ENCODE assay signal across 21 cellular contexts in the genomic region with DNA sequence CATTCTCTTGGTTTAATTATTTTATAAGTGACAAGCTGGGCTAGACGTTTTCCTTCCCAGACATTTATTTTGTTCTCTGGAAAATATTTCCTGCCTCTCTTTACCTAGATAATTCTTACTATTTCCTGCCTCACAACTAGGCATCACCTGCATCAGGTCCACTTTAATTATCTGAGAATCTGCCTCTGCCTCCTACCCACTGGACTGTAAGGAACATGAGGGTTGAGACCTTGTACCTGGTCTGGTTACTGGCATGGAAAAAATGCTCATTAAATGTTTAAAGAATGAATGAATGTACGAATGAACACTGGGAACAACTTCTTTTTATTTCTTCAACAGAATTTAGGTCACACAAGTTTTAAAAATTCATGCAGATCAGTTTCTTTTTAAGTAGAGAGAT. TPM values are rescaled to one million over a fixed set of nuclear protein-coding genes. Genes with fewer than 3 reads are reported as not detected.
DNase-seq lines count a peak whose midpoint lies in the region; ATAC-seq, FAIRE-seq and TF ChIP-seq lines count a peak whose summit lies in the region.
"Had no signal": no experiment of that assay in that cellular context is flagged by ENCODE, and none has a peak within 500 bp of the region (broad histone marks: within the 10 kb centered on the region; RNA-seq: fewer than 3 reads in every experiment).

No MANE protein-coding gene starts in this region.

- BruUV-seq in endothelial cell of umbilical vein (replicated peaks; lab: Mats Ljungman, UMichigan): no TSS peak

- intact Hi-C loops in endothelial cell of umbilical vein (cut with micrococcal nuclease): no loop called here

- no peak for TF ChIP-seq POLR2A in endothelial cell of umbilical vein (IDR thresholded peaks at IDR 0.05; ENCODE audit: low read depth, low read length)
- no peak for TF ChIP-seq POLR2A in H54 (IDR thresholded peaks at IDR 0.05; ENCODE audit: low read depth, low read length)

- peaks cover 13 to 21% of the 10 kb centered on the region in 2 experiments for H3K4me1 ChIP-seq in SK-N-SH (ENCODE audit: control insufficient read depth in 1 of 2, insufficient read depth in 2 of 2, low read depth in 1 of 2, low read length in 1 of 2)
- peaks cover 43% of the 10 kb centered on the region for H3K4me1 ChIP-seq in endothelial cell of umbilical vein (ENCODE audit: control insufficient read depth, extremely low read depth, insufficient read depth, low read length)

- H3K79me2 ChIP-seq in SK-N-SH (ENCODE audit: insufficient read depth) (no peaks in the 10 kb centered on the region), endothelial cell of umbilical vein (ENCODE audit: control insufficient read depth, insufficient read depth, low read length) (no peaks in the 10 kb centered on the region), neural cell (replicated peaks; ENCODE audit: insufficient read depth, low read length) (no peaks in the 10 kb centered on the region)

- H3F3A ChIP-seq in SK-N-SH (replicated peaks; ENCODE audit: insufficient read depth) (peaks cover 16% of the 10 kb centered on the region), neural cell (ENCODE audit: insufficient read depth, low read length, poor library complexity, severe bottlenecking) (no peaks in the 10 kb centered on the region)

- 0 out of 2 replicates have a peak overlapping the region, but pooled peaks have one; percentile 39 for H3K4me2 ChIP-seq in SK-N-SH
- H3K4me2 ChIP-seq in endothelial cell of umbilical vein (ENCODE audit: insufficient read depth, low read length): peak overlapping the region; percentile 76
- H3K4me2 ChIP-seq in neural cell (ENCODE audit: low read length): no peak overlapping the region
- H3K4me2 ChIP-seq: GM23338 had no signal

- no peak for ATAC-seq in SK-N-SH treated with all-trans-retinoic acid at 6 μM for 48 hours
- ATAC-seq in stimulated activated naive CD8-positive, alpha-beta T cell treated with anti-CD3 and anti-CD28 coated beads, Interleukin-15, Interleukin-2, amounts not matched to agents 100 U/mL and 50 U/mL, for 24 hours: no peak
- ATAC-seq: CD8-positive, alpha-beta T cell; GM23338; Right ventricle myocardium inferior had no signal

- H3K9me1 ChIP-seq in endothelial cell of umbilical vein (replicated peaks; ENCODE audit: control insufficient read depth, extremely low read depth, insufficient read depth, low read length): no peaks in the 10 kb centered on the region

- no peaks in the 10 kb centered on the region for H4K20me1 ChIP-seq in SK-N-SH (ENCODE audit: insufficient read depth)
- H4K20me1 ChIP-seq in endothelial cell of umbilical vein (replicated peaks; ENCODE audit: control insufficient read depth, extremely low read depth, insufficient read depth, low read length): no peaks in the 10 kb centered on the region
- H4K20me1 ChIP-seq in neural cell (ENCODE audit: insufficient read depth): no peaks in the 10 kb centered on the region

- TF ChIP-seq CTCF in SK-N-SH (IDR thresholded peaks at IDR 0.05) (no peak), endothelial cell of umbilical vein (IDR thresholded peaks at IDR 0.05; ENCODE audit: extremely low read depth in 1 of 2, insufficient read depth in 1 of 2, low read depth in 1 of 2, low read length in 2 of 2) (no peak), neural cell (IDR thresholded peaks at IDR 0.05; ENCODE audit: poor library complexity, severe bottlenecking) (no peak)

- H3K9me3 ChIP-seq in SK-N-SH (no peaks in the 10 kb centered on the region), endothelial cell of umbilical vein (replicated peaks; ENCODE audit: control insufficient read depth, insufficient read depth, low read length) (no peaks in the 10 kb centered on the region), neural cell (ENCODE audit: low read length) (no peaks in the 10 kb centered on the region)

- H3K36me3 ChIP-seq in SK-N-SH (replicated peaks in 1 of 2; ENCODE audit: control insufficient read depth in 1 of 2, insufficient read depth in 2 of 2, low read length in 1 of 2): no peaks in the 10 kb centered on the region
- no peaks in the 10 kb centered on the region for H3K36me3 ChIP-seq in endothelial cell of umbilical vein (ENCODE audit: control insufficient read depth in 2 of 2, extremely low read depth in 1 of 2, insufficient read depth in 2 of 2, low read length in 2 of 2)
- H3K36me3 ChIP-seq in neural cell (ENCODE audit: insufficient read depth, low read length): no peaks in the 10 kb centered on the region

- POLR2A ChIA-PET in SK-N-SH (lab: Yijun Ruan, JAX) (no interaction called here), endothelial cell of umbilical vein (lab: Charles Lee) (no interaction called here)

- 44% methylated on average over 2 of the region's 2 CpGs for WGBS in SK-N-SH (ENCODE audit: low lambda C conversion rate)

- TF ChIP-seq EP300 in SK-N-SH (IDR thresholded peaks at IDR 0.05; ENCODE audit: borderline replicate concordance in 1 of 2, low read depth in 1 of 2, low read length in 1 of 2) (no peak), neural cell (conservative IDR thresholded peaks at IDR 0.05; ENCODE audit: poor library complexity, severe bottlenecking) (no peak)

- no peak for TF ChIP-seq RAD21 in SK-N-SH (IDR thresholded peaks at IDR 0.05; ENCODE audit: low read length)
- no peak for TF ChIP-seq RAD21 in neural cell (conservative IDR thresholded peaks at IDR 0.05)

- H3K27me3 ChIP-seq in SK-N-SH (ENCODE audit: insufficient read depth) (no peaks in the 10 kb centered on the region), endothelial cell of umbilical vein (ENCODE audit: control insufficient read depth in 2 of 2, insufficient read depth in 2 of 2, low read length in 2 of 2) (no peaks in the 10 kb centered on the region), neural cell (ENCODE audit: insufficient read depth, low read depth, low read length) (no peaks in the 10 kb centered on the region)

- H3K4me3 ChIP-seq in SK-N-SH (ENCODE audit: low read depth in 2 of 2, low read length in 1 of 2): no peak overlapping the region
- no peak overlapping the region for H3K4me3 ChIP-seq in endothelial cell of umbilical vein (replicated peaks in 1 of 3; ENCODE audit: insufficient read depth in 1 of 3, low read depth in 1 of 3, low read length in 3 of 3)
- H3K4me3 ChIP-seq in neural cell (ENCODE audit: low read length): no peak overlapping the region
- H3K4me3 ChIP-seq: GM23338 had no signal

- DNase-seq in SK-N-SH (no peak), endothelial cell of umbilical vein (ENCODE audit: low read depth, low spot score) (peak; percentile 18), caudate nucleus (lab: John Stamatoyannopoulos, UW) (no peak), NCI-H1436 (lab: John Stamatoyannopoulos, UW) (no peak), H54 (ENCODE audit: insufficient read length, low spot score) (no peak)
- no peak for DNase-seq in stimulated activated naive CD8-positive, alpha-beta T cell treated with anti-CD3 and anti-CD28 coated beads, Interleukin-15, Interleukin-2, amounts not matched to agents 100 U/mL and 50 U/mL, for 24 hours
- DNase-seq: C1 segment of cervical spinal cord; Calu3; CD8-positive, alpha-beta T cell; GDM1; KG1; NCI-H146; NK-92 treated with Interleukin-12 subunit alpha and Interleukin-12 subunit beta, amount 100 ng/mL, for 24 hours had no signal

- dilution Hi-C loops in endothelial cell of umbilical vein (cut with MboI; ENCODE audit: extremely low pct_ligation_motif_present, low sequenced_read_pairs): no loop called here

- FAIRE-seq in endothelial cell of umbilical vein (lab: Jason Lieb, UNC) (no peak), H54 (lab: Jason Lieb, UNC) (no peak)
- FAIRE-seq: GM18507 had no signal

- H2AFZ ChIP-seq in SK-N-SH (ENCODE audit: low read depth) (no peak overlapping the region), endothelial cell of umbilical vein (ENCODE audit: low read depth, low read length) (no peak overlapping the region), neural cell (ENCODE audit: low read depth, low read length) (no peak overlapping the region)
- H2AFZ ChIP-seq: GM23338 had no signal

- CTCF ChIA-PET in SK-N-SH (lab: Yijun Ruan, JAX) (interaction anchor here (0.6 to 1.5 kb wide), 3 partner anchors 17 to 112 kb away, joined by 3 to 4 read pairs (median 3); no protein-coding TSS in a partner anchor), endothelial cell of umbilical vein (lab: Charles Lee) (interaction anchor here (0.8 to 2.8 kb wide), 6 partner anchors 11 to 117 kb away, joined by 3 to 19 read pairs (median 4); no protein-coding TSS in a partner anchor)

- peak overlapping the region; percentile 18 to 47; a peak in 3 of 4 replicates for H3K27ac ChIP-seq in SK-N-SH (ENCODE audit: low read depth in 2 of 2, low read length in 1 of 2)
- peak overlapping the region; percentile 59 for H3K27ac ChIP-seq in endothelial cell of umbilical vein (ENCODE audit: insufficient read depth, low read depth, low read length)
- H3K27ac ChIP-seq in neural cell (ENCODE audit: low read length): peak overlapping the region; percentile 53
- H3K27ac ChIP-seq in caudate nucleus (ENCODE audit: low read depth, low read length): no peak overlapping the region
- H3K27ac ChIP-seq: 22Rv1 had no signal

- H3K9me2 ChIP-seq in SK-N-SH (no peaks in the 10 kb centered on the region), neural cell (ENCODE audit: insufficient read depth, low read length) (no peaks in the 10 kb centered on the region)

- H3K9ac ChIP-seq in SK-N-SH: no peak overlapping the region
- peak overlapping the region; percentile 53 for H3K9ac ChIP-seq in endothelial cell of umbilical vein (replicated peaks; ENCODE audit: extremely low read depth, insufficient read depth, low read length)
- H3K9ac ChIP-seq in neural cell (ENCODE audit: low read length): no peak overlapping the region

TF ChIP-seq in SK-N-SH treated with all-trans-retinoic acid at 6 μM for 48 hours, 23 proteins besides CTCF, POLR2A, EP300 and RAD21:
- TF ChIP-seq ISL1 (CRISPR knock-in tag; IDR thresholded peaks at IDR 0.05): no peak

TF ChIP-seq in endothelial cell of umbilical vein, 7 proteins besides CTCF, POLR2A, EP300 and RAD21 (continues in another document):
- no peak for TF ChIP-seq JUN (IDR thresholded peaks at IDR 0.05; ENCODE audit: borderline replicate concordance, insufficient read depth, insufficient read length, low read depth)

TF ChIP-seq in neural cell, 6 proteins besides CTCF, POLR2A, EP300 and RAD21 (continues in another document):
- TF ChIP-seq POLR2AphosphoS5 (IDR thresholded peaks at IDR 0.05) (no peak), EZH2 (IDR thresholded peaks at IDR 0.05; ENCODE audit: borderline replicate concordance, insufficient read depth, low read length, poor library complexity, severe bottlenecking) (no peak)

RNA-seq across cellular contexts. Expression of a gene that starts 13.4 kb away (rescaled TPM):
- polyA plus RNA-seq in SK-N-SH (2012; rRNA removed) (not detected in 2 replicates), endothelial cell of umbilical vein (not detected in 2 replicates), neural cell (not detected in 2 replicates)
- not detected in 2 replicates for polyA plus RNA-seq in SK-N-SH (2012; cell fraction: cytosol; rRNA removed)
- polyA plus RNA-seq in SK-N-SH (2012; cell fraction: nucleus; rRNA removed): not detected in 2 replicates
- not detected in 2 replicates for total RNA-seq in endothelial cell of umbilical vein
- polyA plus RNA-seq in endothelial cell of umbilical vein (2011; cell fraction: cytosol; rRNA removed): not detected in 2 replicates
- not detected in 2 replicates for polyA plus RNA-seq in endothelial cell of umbilical vein (2011; cell fraction: nucleus; rRNA removed)
- not detected in 2 replicates for polyA plus RNA-seq in endothelial cell of umbilical vein (2012)
- polyA minus RNA-seq in endothelial cell of umbilical vein (not detected in 2 replicates), neural cell (not detected in 2 replicates)
- not detected for polyA minus RNA-seq in endothelial cell of umbilical vein (2011; cell fraction: cytosol; rRNA and poly(A)+ RNA removed)
- not detected in 2 replicates for polyA minus RNA-seq in endothelial cell of umbilical vein (2011; cell fraction: nucleus; rRNA and poly(A)+ RNA removed)
- total RNA-seq: Calu3; CD8-positive, alpha-beta T cell; GM23338; HT1080; Right ventricle myocardium inferior; SK-MEL-5 had no signal
- polyA plus RNA-seq: GM23338 had no signal
